8 cellular contexts compared by ENCODE assay signal in genomic region chr16:75148311-75149195, GRCh38. TPM values are rescaled to one million over a fixed set of nuclear protein-coding genes. Genes with fewer than 3 reads are reported as not detected.
DNase-seq lines count a peak whose midpoint lies in the region; ATAC-seq and TF ChIP-seq lines count a peak whose summit lies in the region.

ZFP1 (plus strand) TSS chr16:75148524; CDS start chr16:75152952, 4,428 bp downstream.

- TF ChIP-seq CTCF in GM20000 (IDR thresholded peaks at IDR 0.05; ENCODE audit: extremely low read depth, missing control alignments), result no peak
- no peak for TF ChIP-seq CTCF in lung (IDR thresholded peaks at IDR 0.05; ENCODE audit: control extremely low read depth, extremely low read depth)

- ATAC-seq in activated CD8-positive, alpha-beta T cell treated with anti-CD3 and anti-CD28 coated beads, Interleukin-2, amount 10 ng/mL, durations not matched to agents 7 days and 5 days, result peak; percentile 91
- ATAC-seq in lung (ENCODE audit: insufficient read depth, low FRiP score), result peak; percentile 93

- DNase-seq in COLO668 (lab: John Stamatoyannopoulos, UW; ENCODE audit: unreplicated experiment), result peak; percentile 95
- peak; percentile 94 for DNase-seq in GM20000 (ENCODE audit: low spot score)
- peak; percentile 84 for DNase-seq in HS-5 (ENCODE audit: low read depth)
- peak; percentile 58 for DNase-seq in NK-92 (lab: John Stamatoyannopoulos, UW; ENCODE audit: unreplicated experiment)
- peak; percentile 96 for DNase-seq in activated CD8-positive, alpha-beta T cell treated with anti-CD3 and anti-CD28 coated beads, Interleukin-2, amount 10 ng/mL, durations not matched to agents 7 days and 5 days
- peak; percentile 95 for DNase-seq in effector CD4-positive, alpha-beta T cell
- peak; percentile 95 for DNase-seq in lung (ENCODE audit: low spot score)
- DNase-seq in stimulated activated CD4-positive, alpha-beta T cell treated with anti-CD3 and anti-CD28 coated beads, TNF-alpha, amount 100 ng/mL, for 24 hours (ENCODE audit: low read depth in 3 of 3), result peak; percentile 89 to 92 (median 91)

- H3K27ac Mint-ChIP-seq in activated CD8-positive, alpha-beta T cell treated with anti-CD3 and anti-CD28 coated beads, Interleukin-2, amount 10 ng/mL, durations not matched to agents 7 days and 5 days, result peak within 1 kb of the TSS; percentile 86

- POLR2A ChIA-PET in activated CD8-positive, alpha-beta T cell treated with anti-CD3 and anti-CD28 coated beads, Interleukin-2, amount 10 ng/mL, durations not matched to agents 7 days and 5 days (lab: Charles Lee), result no interaction called here

- no peaks in the 10 kb centered on the region for H3K27me3 ChIP-seq in lung (ENCODE audit: control insufficient read depth, insufficient read depth)

- peak within 1 kb of the TSS; percentile 93 to 99 for H3K27ac ChIP-seq in lung (ENCODE audit: low read depth in 1 of 2, low read length in 1 of 2)

- peaks cover 29% of the 10 kb centered on the region for H3K4me1 Mint-ChIP-seq in activated CD8-positive, alpha-beta T cell treated with anti-CD3 and anti-CD28 coated beads, Interleukin-2, amount 10 ng/mL, durations not matched to agents 7 days and 5 days (ENCODE audit: low read depth)

- H3K4me3 ChIP-seq in lung, result peak within 1 kb of the TSS; percentile 100

- CTCF ChIA-PET in activated CD8-positive, alpha-beta T cell treated with anti-CD3 and anti-CD28 coated beads, Interleukin-2, amount 10 ng/mL, durations not matched to agents 7 days and 5 days (lab: Charles Lee), result interaction anchor here (1.2 to 1.7 kb wide), 3 partner anchors 38 to 150 kb away, joined by 4 to 5 read pairs (median 4); no protein-coding TSS in a partner anchor

- H3K9me3 ChIP-seq in lung (ENCODE audit: control insufficient read depth in 2 of 2, insufficient read depth in 1 of 2, low read length in 1 of 2), result peaks cover 0 to 6% of the 10 kb centered on the region in 2 donors

- peaks cover 38% of the 10 kb centered on the region for H3K36me3 Mint-ChIP-seq in activated CD8-positive, alpha-beta T cell treated with anti-CD3 and anti-CD28 coated beads, Interleukin-2, amount 10 ng/mL, durations not matched to agents 7 days and 5 days (ENCODE audit: low read depth)

- WGBS in lung, 2 donors, result 1% methylated on average over 74 to 93 of the region's 93 CpGs

- H3K36me3 ChIP-seq in lung (ENCODE audit: control insufficient read depth in 2 of 2, insufficient read depth in 2 of 2, low read length in 2 of 2), result no peaks in the 10 kb centered on the region

- H3K4me1 ChIP-seq in lung (ENCODE audit: control insufficient read depth in 2 of 2, insufficient read depth in 2 of 2, low read length in 2 of 2), result peaks cover 0 to 2% of the 10 kb centered on the region in 2 donors

- peak within 1 kb of the TSS; percentile 86 for H3K4me3 Mint-ChIP-seq in activated CD8-positive, alpha-beta T cell treated with anti-CD3 and anti-CD28 coated beads, Interleukin-2, amount 10 ng/mL, durations not matched to agents 7 days and 5 days

- no peaks in the 10 kb centered on the region for H3K27me3 Mint-ChIP-seq in activated CD8-positive, alpha-beta T cell treated with anti-CD3 and anti-CD28 coated beads, Interleukin-2, amount 10 ng/mL, durations not matched to agents 7 days and 5 days (ENCODE audit: low read depth)

- peaks cover 31% of the 10 kb centered on the region for H3K9me3 Mint-ChIP-seq in activated CD8-positive, alpha-beta T cell treated with anti-CD3 and anti-CD28 coated beads, Interleukin-2, amount 10 ng/mL, durations not matched to agents 7 days and 5 days (ENCODE audit: insufficient read depth)

RNA-seq across cellular contexts. Expression of gene ZFP1, which starts in this region (rescaled TPM):
- total RNA-seq in activated CD8-positive, alpha-beta T cell treated with anti-CD3 and anti-CD28 coated beads, Interleukin-2, amount 10 ng/mL, durations not matched to agents 7 days and 5 days, result 10 to 100 TPM; 18.3 to 19.5 TPM
- total RNA-seq in lung, result 10 to 100 TPM in 1 of 2 donors, 1 to 10 TPM in 1; 8.7 to 18.4 TPM
- 1 to 10 TPM; 3.3 to 3.5 TPM for polyA plus RNA-seq in lung

Comparison
In these comparisons a context has a peak if more than half of its experiments do, and no peak if none do; other contexts are left out.
1. Peak in every context shown above with its lines: DNase-seq, ATAC-seq, H3K4me3 ChIP-seq and H3K27ac ChIP-seq.